ENCODE assay signal across 1 cellular context in the genomic region with DNA sequence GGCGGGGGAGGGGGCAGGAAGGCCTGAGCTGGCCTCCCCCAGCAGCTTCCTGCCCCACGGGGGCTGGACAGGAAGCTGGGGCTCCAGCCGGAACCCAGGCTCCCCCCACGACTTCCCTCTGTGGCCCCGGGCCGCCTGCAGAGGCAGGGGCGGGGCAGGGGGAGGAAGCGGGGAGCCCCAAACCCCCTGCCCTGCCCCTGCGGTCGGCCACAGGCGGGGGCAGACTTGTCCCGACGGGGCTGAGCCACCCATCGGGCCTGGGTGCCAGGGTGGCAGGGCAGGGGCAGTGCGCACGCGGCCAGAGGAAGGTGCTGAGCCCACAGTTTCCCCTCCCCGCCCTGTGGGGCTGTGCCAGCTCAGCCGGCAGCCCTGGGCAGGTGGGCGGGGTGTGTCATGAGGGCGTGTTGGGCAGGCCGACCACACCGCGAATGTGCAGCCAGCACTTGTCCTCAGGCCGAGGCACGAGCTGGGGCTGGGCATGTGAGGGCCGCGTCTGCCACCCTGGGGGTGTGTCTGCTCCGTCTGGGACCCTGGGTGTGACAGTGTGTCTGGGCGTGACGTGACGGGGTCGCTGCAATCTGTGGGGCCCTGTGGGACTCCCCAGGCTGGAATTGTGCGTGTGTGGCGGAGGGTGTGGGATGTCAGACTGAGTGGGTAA.
TF ChIP-seq lines count a peak whose summit lies in the region.

No MANE protein-coding gene starts in this region.

TF ChIP-seq in HEK293, 187 proteins besides CTCF, POLR2A, EP300 and RAD21 (continued from another document):
- TF ChIP-seq, protein P1, sequence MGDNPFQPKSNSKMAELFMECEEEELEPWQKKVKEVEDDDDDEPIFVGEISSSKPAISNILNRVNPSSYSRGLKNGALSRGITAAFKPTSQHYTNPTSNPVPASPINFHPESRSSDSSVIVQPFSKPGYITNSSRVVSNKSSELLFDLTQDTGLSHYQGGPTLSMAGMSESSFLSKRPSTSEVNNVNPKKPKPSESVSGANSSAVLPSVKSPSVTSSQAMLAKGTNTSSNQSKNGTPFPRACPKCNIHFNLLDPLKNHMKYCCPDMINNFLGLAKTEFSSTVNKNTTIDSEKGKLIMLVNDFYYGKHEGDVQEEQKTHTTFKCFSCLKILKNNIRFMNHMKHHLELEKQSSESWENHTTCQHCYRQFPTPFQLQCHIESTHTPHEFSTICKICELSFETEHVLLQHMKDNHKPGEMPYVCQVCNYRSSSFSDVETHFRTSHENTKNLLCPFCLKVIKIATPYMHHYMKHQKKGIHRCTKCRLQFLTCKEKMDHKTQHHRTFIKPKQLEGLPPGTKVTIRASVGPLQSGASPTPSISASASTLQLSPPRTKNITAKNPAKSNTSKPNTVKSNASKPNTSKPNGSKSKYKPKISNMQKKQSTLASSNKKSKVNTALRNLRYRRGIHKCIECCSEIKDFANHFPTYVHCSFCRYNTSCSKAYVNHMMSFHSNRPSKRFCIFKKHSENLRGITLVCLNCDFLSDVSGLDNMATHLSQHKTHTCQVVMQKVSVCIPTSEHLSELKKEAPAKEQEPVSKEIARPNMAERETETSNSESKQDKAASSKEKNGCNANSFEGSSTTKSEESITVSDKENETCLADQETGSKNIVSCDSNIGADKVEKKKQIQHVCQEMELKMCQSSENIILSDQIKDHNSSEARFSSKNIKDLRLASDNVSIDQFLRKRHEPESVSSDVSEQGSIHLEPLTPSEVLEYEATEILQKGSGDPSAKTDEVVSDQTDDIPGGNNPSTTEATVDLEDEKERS (tag by site-specific recombination; IDR thresholded peaks at IDR 0.05), result no peak
- TF ChIP-seq ZNF623 (tag by site-specific recombination; IDR thresholded peaks at IDR 0.05), result no peak
- TF ChIP-seq, protein P2, sequence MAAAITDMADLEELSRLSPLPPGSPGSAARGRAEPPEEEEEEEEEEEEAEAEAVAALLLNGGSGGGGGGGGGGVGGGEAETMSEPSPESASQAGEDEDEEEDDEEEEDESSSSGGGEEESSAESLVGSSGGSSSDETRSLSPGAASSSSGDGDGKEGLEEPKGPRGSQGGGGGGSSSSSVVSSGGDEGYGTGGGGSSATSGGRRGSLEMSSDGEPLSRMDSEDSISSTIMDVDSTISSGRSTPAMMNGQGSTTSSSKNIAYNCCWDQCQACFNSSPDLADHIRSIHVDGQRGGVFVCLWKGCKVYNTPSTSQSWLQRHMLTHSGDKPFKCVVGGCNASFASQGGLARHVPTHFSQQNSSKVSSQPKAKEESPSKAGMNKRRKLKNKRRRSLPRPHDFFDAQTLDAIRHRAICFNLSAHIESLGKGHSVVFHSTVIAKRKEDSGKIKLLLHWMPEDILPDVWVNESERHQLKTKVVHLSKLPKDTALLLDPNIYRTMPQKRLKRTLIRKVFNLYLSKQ (tag by site-specific recombination; IDR thresholded peaks at IDR 0.05; ENCODE audit: borderline replicate concordance), result no peak
- TF ChIP-seq ZBTB17 (tag by site-specific recombination; IDR thresholded peaks at IDR 0.05), result no peak
- TF ChIP-seq ZNF394 (tag by site-specific recombination; IDR thresholded peaks at IDR 0.05; ENCODE audit: borderline replicate concordance), result no peak
- TF ChIP-seq SP7 (tag by site-specific recombination; IDR thresholded peaks at IDR 0.05), result peak; percentile 73
- TF ChIP-seq ZNF561 (tag by site-specific recombination; IDR thresholded peaks at IDR 0.05; ENCODE audit: borderline replicate concordance), result no peak
- TF ChIP-seq ZNF785 (tag by site-specific recombination; IDR thresholded peaks at IDR 0.05), result no peak
- no peak for TF ChIP-seq ZNF501 (tag by site-specific recombination; IDR thresholded peaks at IDR 0.05)
- no peak for TF ChIP-seq ZNF837 (tag by site-specific recombination; IDR thresholded peaks at IDR 0.05)
- TF ChIP-seq ZBTB7A (tag by site-specific recombination; IDR thresholded peaks at IDR 0.05; ENCODE audit: low read depth), result no peak
- TF ChIP-seq ZNF350 (tag by site-specific recombination; IDR thresholded peaks at IDR 0.05), result no peak
- TF ChIP-seq TRIM28 (IDR thresholded peaks at IDR 0.05; ENCODE audit: borderline replicate concordance, low read length), result no peak
- peak; percentile 21; the same call in 1 of the 2 replicates for TF ChIP-seq GLIS2 (tag by site-specific recombination; IDR thresholded peaks at IDR 0.05)
- TF ChIP-seq ZNF433 (tag by site-specific recombination; IDR thresholded peaks at IDR 0.05; ENCODE audit: low read depth), result no peak
- no peak for TF ChIP-seq MZF1 (tag by site-specific recombination; IDR thresholded peaks at IDR 0.05; ENCODE audit: borderline replicate concordance)
- TF ChIP-seq KLF1 (tag by site-specific recombination; IDR thresholded peaks at IDR 0.05), result peak; percentile 99
- no peak for TF ChIP-seq ZNF391 (tag by site-specific recombination; IDR thresholded peaks at IDR 0.05; ENCODE audit: borderline replicate concordance, low read depth)
- 0 out of 2 replicates have a peak, but pooled peaks have one; percentile 28 for TF ChIP-seq SP3 (tag by site-specific recombination; IDR thresholded peaks at IDR 0.05)
- no peak for TF ChIP-seq OVOL3 (tag by site-specific recombination; IDR thresholded peaks at IDR 0.05)
- peak; percentile 93 for TF ChIP-seq ZFHX2 (tag by site-specific recombination; conservative IDR thresholded peaks at IDR 0.05)
- TF ChIP-seq OSR2 (tag by site-specific recombination; IDR thresholded peaks at IDR 0.05), result no peak
- TF ChIP-seq, protein P3, sequence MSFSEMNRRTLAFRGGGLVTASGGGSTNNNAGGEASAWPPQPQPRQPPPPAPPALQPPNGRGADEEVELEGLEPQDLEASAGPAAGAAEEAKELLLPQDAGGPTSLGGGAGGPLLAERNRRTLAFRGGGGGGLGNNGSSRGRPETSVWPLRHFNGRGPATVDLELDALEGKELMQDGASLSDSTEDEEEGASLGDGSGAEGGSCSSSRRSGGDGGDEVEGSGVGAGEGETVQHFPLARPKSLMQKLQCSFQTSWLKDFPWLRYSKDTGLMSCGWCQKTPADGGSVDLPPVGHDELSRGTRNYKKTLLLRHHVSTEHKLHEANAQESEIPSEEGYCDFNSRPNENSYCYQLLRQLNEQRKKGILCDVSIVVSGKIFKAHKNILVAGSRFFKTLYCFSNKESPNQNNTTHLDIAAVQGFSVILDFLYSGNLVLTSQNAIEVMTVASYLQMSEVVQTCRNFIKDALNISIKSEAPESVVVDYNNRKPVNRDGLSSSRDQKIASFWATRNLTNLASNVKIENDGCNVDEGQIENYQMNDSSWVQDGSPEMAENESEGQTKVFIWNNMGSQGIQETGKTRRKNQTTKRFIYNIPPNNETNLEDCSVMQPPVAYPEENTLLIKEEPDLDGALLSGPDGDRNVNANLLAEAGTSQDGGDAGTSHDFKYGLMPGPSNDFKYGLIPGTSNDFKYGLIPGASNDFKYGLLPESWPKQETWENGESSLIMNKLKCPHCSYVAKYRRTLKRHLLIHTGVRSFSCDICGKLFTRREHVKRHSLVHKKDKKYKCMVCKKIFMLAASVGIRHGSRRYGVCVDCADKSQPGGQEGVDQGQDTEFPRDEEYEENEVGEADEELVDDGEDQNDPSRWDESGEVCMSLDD (tag by site-specific recombination; IDR thresholded peaks at IDR 0.05), result no peak
- TF ChIP-seq KLF9 (tag by site-specific recombination; IDR thresholded peaks at IDR 0.05; ENCODE audit: low read depth), result peak; percentile 57
- TF ChIP-seq HOXC10 (CRISPR knock-in tag; IDR thresholded peaks at IDR 0.05), result 0 out of 2 replicates have a peak, but pooled peaks have one; percentile 38
- peak; percentile 56 for TF ChIP-seq ZNF600 (tag by site-specific recombination; IDR thresholded peaks at IDR 0.05)
- no peak for TF ChIP-seq ZNF2 (tag by site-specific recombination; IDR thresholded peaks at IDR 0.05)
- no peak for TF ChIP-seq REPIN1 (tag by site-specific recombination; IDR thresholded peaks at IDR 0.05; ENCODE audit: low read depth)
- TF ChIP-seq KLF17 (tag by site-specific recombination; IDR thresholded peaks at IDR 0.05), result peak; percentile 83
- peak; percentile 31; the same call in 1 of the 2 replicates for TF ChIP-seq SP2 (tag by site-specific recombination; IDR thresholded peaks at IDR 0.05)
- TF ChIP-seq KLF8 (tag by site-specific recombination; IDR thresholded peaks at IDR 0.05), result peak; percentile 63; the same call in 1 of the 2 replicates
- TF ChIP-seq, protein P4, sequence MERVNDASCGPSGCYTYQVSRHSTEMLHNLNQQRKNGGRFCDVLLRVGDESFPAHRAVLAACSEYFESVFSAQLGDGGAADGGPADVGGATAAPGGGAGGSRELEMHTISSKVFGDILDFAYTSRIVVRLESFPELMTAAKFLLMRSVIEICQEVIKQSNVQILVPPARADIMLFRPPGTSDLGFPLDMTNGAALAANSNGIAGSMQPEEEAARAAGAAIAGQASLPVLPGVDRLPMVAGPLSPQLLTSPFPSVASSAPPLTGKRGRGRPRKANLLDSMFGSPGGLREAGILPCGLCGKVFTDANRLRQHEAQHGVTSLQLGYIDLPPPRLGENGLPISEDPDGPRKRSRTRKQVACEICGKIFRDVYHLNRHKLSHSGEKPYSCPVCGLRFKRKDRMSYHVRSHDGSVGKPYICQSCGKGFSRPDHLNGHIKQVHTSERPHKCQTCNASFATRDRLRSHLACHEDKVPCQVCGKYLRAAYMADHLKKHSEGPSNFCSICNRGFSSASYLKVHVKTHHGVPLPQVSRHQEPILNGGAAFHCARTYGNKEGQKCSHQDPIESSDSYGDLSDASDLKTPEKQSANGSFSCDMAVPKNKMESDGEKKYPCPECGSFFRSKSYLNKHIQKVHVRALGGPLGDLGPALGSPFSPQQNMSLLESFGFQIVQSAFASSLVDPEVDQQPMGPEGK (tag by site-specific recombination; IDR thresholded peaks at IDR 0.05), result peak; percentile 26; the same call in 1 of the 2 replicates
- no peak for TF ChIP-seq ZNF274 (IDR thresholded peaks at IDR 0.05; ENCODE audit: low read length)
- TF ChIP-seq ZNF274 (tag by site-specific recombination; IDR thresholded peaks at IDR 0.05; ENCODE audit: borderline replicate concordance), result no peak
- no peak for TF ChIP-seq KLF16 (tag by site-specific recombination; IDR thresholded peaks at IDR 0.05)
- no peak for TF ChIP-seq PRDM1 (tag by site-specific recombination; IDR thresholded peaks at IDR 0.05)
- TF ChIP-seq, protein P5, sequence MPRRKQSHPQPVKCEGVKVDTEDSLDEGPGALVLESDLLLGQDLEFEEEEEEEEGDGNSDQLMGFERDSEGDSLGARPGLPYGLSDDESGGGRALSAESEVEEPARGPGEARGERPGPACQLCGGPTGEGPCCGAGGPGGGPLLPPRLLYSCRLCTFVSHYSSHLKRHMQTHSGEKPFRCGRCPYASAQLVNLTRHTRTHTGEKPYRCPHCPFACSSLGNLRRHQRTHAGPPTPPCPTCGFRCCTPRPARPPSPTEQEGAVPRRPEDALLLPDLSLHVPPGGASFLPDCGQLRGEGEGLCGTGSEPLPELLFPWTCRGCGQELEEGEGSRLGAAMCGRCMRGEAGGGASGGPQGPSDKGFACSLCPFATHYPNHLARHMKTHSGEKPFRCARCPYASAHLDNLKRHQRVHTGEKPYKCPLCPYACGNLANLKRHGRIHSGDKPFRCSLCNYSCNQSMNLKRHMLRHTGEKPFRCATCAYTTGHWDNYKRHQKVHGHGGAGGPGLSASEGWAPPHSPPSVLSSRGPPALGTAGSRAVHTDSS (tag by site-specific recombination; IDR thresholded peaks at IDR 0.05), result no peak
- TF ChIP-seq ZIC2 (tag by site-specific recombination; IDR thresholded peaks at IDR 0.05), result peak; percentile 72
- TF ChIP-seq ZSCAN30 (tag by site-specific recombination; IDR thresholded peaks at IDR 0.05), result no peak
- TF ChIP-seq ZNF423 (tag by site-specific recombination; IDR thresholded peaks at IDR 0.05), result no peak
- no peak for TF ChIP-seq ZNF626 (tag by site-specific recombination; IDR thresholded peaks at IDR 0.05)
